1 cellular context compared by ENCODE assay signal in genomic region chr16:81369888-81370504, GRCh38.
TF ChIP-seq lines count a peak whose summit lies in the region.

No MANE protein-coding gene starts in this region.

TF ChIP-seq in HEK293, 187 proteins besides CTCF, POLR2A, EP300 and RAD21 (continued from another document):
- TF ChIP-seq ZNF645 (tag by site-specific recombination; IDR thresholded peaks at IDR 0.05) (no peak), ZNF707 (tag by site-specific recombination; IDR thresholded peaks at IDR 0.05) (no peak), ZNF157 (tag by site-specific recombination; IDR thresholded peaks at IDR 0.05) (peak; percentile 92)
